28 cellular contexts compared by ENCODE assay signal in the genomic region with DNA sequence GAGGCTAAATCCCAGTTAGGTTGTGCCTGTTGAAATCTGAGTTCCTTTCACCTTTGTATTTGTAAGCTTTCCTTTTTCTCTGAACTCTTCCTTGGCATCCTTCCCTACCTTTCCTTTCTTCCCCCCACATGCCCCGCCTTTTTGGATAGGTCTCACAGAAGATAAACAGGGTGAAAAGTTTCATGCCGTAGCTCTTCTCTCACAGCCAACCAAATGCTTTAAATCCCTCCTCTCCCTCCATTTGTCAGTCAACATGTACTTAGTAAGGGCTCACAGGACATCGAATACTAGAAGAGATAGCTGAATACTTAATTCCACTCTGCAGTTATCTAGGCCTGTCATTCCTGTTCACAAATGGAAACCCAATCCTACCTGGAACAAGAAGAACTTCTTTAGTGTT.
DNase-seq lines count a peak whose midpoint lies in the region; ATAC-seq, FAIRE-seq and TF ChIP-seq lines count a peak whose summit lies in the region.
"Had no signal": no experiment of that assay in that cellular context is flagged by ENCODE, and none has a peak within 500 bp of the region (broad histone marks: within the 10 kb centered on the region; RNA-seq: fewer than 3 reads in every experiment).

No MANE protein-coding gene starts in this region.

- H3K36me3 ChIP-seq in heart right ventricle (peaks cover 0 to 83% (median 30%) of the 10 kb centered on the region in 9 donors), pancreas (no peaks in the 10 kb centered on the region)

- H3K27me3 ChIP-seq in heart right ventricle (no peaks in the 10 kb centered on the region), pancreas (no peaks in the 10 kb centered on the region)

- H3K27ac ChIP-seq in A549 (peak overlapping the region; percentile 84 to 88), VCaP (peak overlapping the region; percentile 93), heart right ventricle (peak overlapping the region in 1 of 10 donors; percentile 15), pancreas (no peak overlapping the region)

- DNase-seq in A549 (ENCODE audit: low read depth in 1 of 2, low spot score in 1 of 2) (peak; percentile 22 to 94), heart right ventricle (no peak), mesothelial cell of epicardium (ENCODE audit: low spot score in 2 of 2, unreplicated experiment in 2 of 2) (no peak), pancreas (no peak), T-helper 17 cell (no peak)
- no peak for DNase-seq in activated T-helper 2 cell treated with anti-CD3 and anti-CD28 coated beads, Interferon-gamma antibody, Interleukin-2, Interleukin-4, amounts not matched to agents 10 μg/mL and 5 μg/mL and 100 μg/mL, durations not matched to agents 14 hours and 24 hours and 36 hours (ENCODE audit: low spot score)
- DNase-seq: activated CD4-positive, alpha-beta T cell treated with anti-CD3 and anti-CD28 coated beads for 1 hour; activated effector memory CD4-positive, alpha-beta T cell treated with Interleukin-2 at 50 U/mL for 16 hours; activated naive CD8-positive, alpha-beta T cell treated with anti-CD3 and anti-CD28 coated beads, Interleukin-2, amount 10 ng/mL, durations not matched to agents 7 days and 5 days; activated T-cell treated with anti-CD3 and anti-CD28 coated beads for 4 hours; DMS53; glutamatergic neuron; H7; KBM-7; kidney glomerular epithelial cell; MM.1S; NCI-H2081; NCI-H82; nucleus accumbens; RPMI8226; stimulated activated CD4-positive, alpha-beta T cell treated with anti-CD3 and anti-CD28 coated beads, Interleukin-2, amount 100 ng/mL, for 48 hours; substantia nigra had no signal

- H3K4me1 ChIP-seq in A549 (peaks cover 61% of the 10 kb centered on the region), heart right ventricle (peaks cover 0 to 47% (median 29%) of the 10 kb centered on the region in 9 donors), pancreas (peaks cover 0 to 16% (median 5%) of the 10 kb centered on the region in 3 donors)

- ATAC-seq in A549: peak; percentile 69 to 82; a peak in 5 of 6 replicates
- peak in 6 of 8 donors; percentile 62 to 80 (median 64) for ATAC-seq in heart right ventricle
- ATAC-seq in pancreas: no peak
- no peak for ATAC-seq in T-helper 17 cell
- no peak for ATAC-seq in GM18520 (IDR thresholded peaks at IDR 0.05; ENCODE audit: unreplicated experiment)

- H3K27me3 Mint-ChIP-seq in mesothelial cell of epicardium (ENCODE audit: low read depth) (no peaks in the 10 kb centered on the region), T-helper 17 cell (no peaks in the 10 kb centered on the region)
- H3K27me3 Mint-ChIP-seq in activated T-helper 2 cell treated with anti-CD3 and anti-CD28 coated beads, Interferon-gamma antibody, Interleukin-2, Interleukin-4, amounts not matched to agents 10 μg/mL and 5 μg/mL and 100 μg/mL, durations not matched to agents 14 hours and 24 hours and 36 hours (ENCODE audit: low read depth): no peaks in the 10 kb centered on the region
- H3K27me3 Mint-ChIP-seq: activated naive CD8-positive, alpha-beta T cell treated with anti-CD3 and anti-CD28 coated beads, Interleukin-2, amount 10 ng/mL, durations not matched to agents 7 days and 5 days; memory B cell; type B pancreatic cell had no signal

- intact Hi-C loops in heart right ventricle (cut with DNase I) (no loop called here), pancreas (cut with DNase I) (no loop called here)
- intact Hi-C loops in activated T-helper 2 cell treated with anti-CD3 and anti-CD28 coated beads, Interferon-gamma antibody, Interleukin-2, Interleukin-4, amounts not matched to agents 10 μg/mL and 5 μg/mL and 100 μg/mL, durations not matched to agents 14 hours and 24 hours and 36 hours (cut with micrococcal nuclease): no loop called here

- H3K4me3 ChIP-seq in A549: peak overlapping the region; percentile 23; the same call in 2 of the 3 replicates
- no peak overlapping the region for H3K4me3 ChIP-seq in heart right ventricle
- no peak overlapping the region for H3K4me3 ChIP-seq in pancreas

- TF ChIP-seq RAD21 in A549 (conservative IDR thresholded peaks at IDR 0.05 in 1 of 2, IDR thresholded peaks at IDR 0.05 in 1 of 2): peak in 1 of 2 experiments; percentile 10; a peak in 1 of 5 replicates

- no peak for TF ChIP-seq EP300 in A549 (IDR thresholded peaks at IDR 0.05)

- POLR2A ChIA-PET in A549 (lab: Yijun Ruan, JAX): no interaction called here

- no peak for TF ChIP-seq POLR2A in A549 (IDR thresholded peaks at IDR 0.05; ENCODE audit: low read length)

- CTCF ChIA-PET in A549 (lab: Yijun Ruan, JAX): interaction anchor here (1.5 to 2.2 kb wide), 2 partner anchors 14 to 81 kb away, joined by 3 to 6 read pairs; no protein-coding TSS in a partner anchor

- H3K4me2 ChIP-seq in A549: peak overlapping the region; percentile 94

- H3K27ac Mint-ChIP-seq in mesothelial cell of epicardium (peak overlapping the region; percentile 59), T-helper 17 cell (no peak overlapping the region)
- no peak overlapping the region for H3K27ac Mint-ChIP-seq in activated T-helper 2 cell treated with anti-CD3 and anti-CD28 coated beads, Interferon-gamma antibody, Interleukin-2, Interleukin-4, amounts not matched to agents 10 μg/mL and 5 μg/mL and 100 μg/mL, durations not matched to agents 14 hours and 24 hours and 36 hours
- H3K27ac Mint-ChIP-seq: activated naive CD8-positive, alpha-beta T cell treated with anti-CD3 and anti-CD28 coated beads, Interleukin-2, amount 10 ng/mL, durations not matched to agents 7 days and 5 days; memory B cell had no signal

- H3K4me3 Mint-ChIP-seq in mesothelial cell of epicardium (no peak overlapping the region), T-helper 17 cell (no peak overlapping the region)
- no peak overlapping the region for H3K4me3 Mint-ChIP-seq in activated T-helper 2 cell treated with anti-CD3 and anti-CD28 coated beads, Interferon-gamma antibody, Interleukin-2, Interleukin-4, amounts not matched to agents 10 μg/mL and 5 μg/mL and 100 μg/mL, durations not matched to agents 14 hours and 24 hours and 36 hours (ENCODE audit: low read depth)
- H3K4me3 Mint-ChIP-seq: activated naive CD8-positive, alpha-beta T cell treated with anti-CD3 and anti-CD28 coated beads, Interleukin-2, amount 10 ng/mL, durations not matched to agents 7 days and 5 days; memory B cell; type B pancreatic cell had no signal

- H3K36me3 Mint-ChIP-seq in mesothelial cell of epicardium (peaks cover 16% of the 10 kb centered on the region), T-helper 17 cell (ENCODE audit: low read depth) (peaks cover 4% of the 10 kb centered on the region)
- H3K36me3 Mint-ChIP-seq in activated T-helper 2 cell treated with anti-CD3 and anti-CD28 coated beads, Interferon-gamma antibody, Interleukin-2, Interleukin-4, amounts not matched to agents 10 μg/mL and 5 μg/mL and 100 μg/mL, durations not matched to agents 14 hours and 24 hours and 36 hours (ENCODE audit: low read depth): no peaks in the 10 kb centered on the region
- H3K36me3 Mint-ChIP-seq: activated naive CD8-positive, alpha-beta T cell treated with anti-CD3 and anti-CD28 coated beads, Interleukin-2, amount 10 ng/mL, durations not matched to agents 7 days and 5 days had no signal

- H3K4me1 Mint-ChIP-seq in mesothelial cell of epicardium (peaks cover 61% of the 10 kb centered on the region), T-helper 17 cell (peaks cover 3% of the 10 kb centered on the region)
- H3K4me1 Mint-ChIP-seq in activated T-helper 2 cell treated with anti-CD3 and anti-CD28 coated beads, Interferon-gamma antibody, Interleukin-2, Interleukin-4, amounts not matched to agents 10 μg/mL and 5 μg/mL and 100 μg/mL, durations not matched to agents 14 hours and 24 hours and 36 hours (ENCODE audit: low read depth): peaks cover 7% of the 10 kb centered on the region
- H3K4me1 Mint-ChIP-seq: activated naive CD8-positive, alpha-beta T cell treated with anti-CD3 and anti-CD28 coated beads, Interleukin-2, amount 10 ng/mL, durations not matched to agents 7 days and 5 days; memory B cell had no signal

- TF ChIP-seq CTCF in A549 (IDR thresholded peaks at IDR 0.05) (no peak), VCaP (conservative IDR thresholded peaks at IDR 0.05) (no peak), heart right ventricle (IDR thresholded peaks at IDR 0.05) (no peak), mesothelial cell of epicardium (IDR thresholded peaks at IDR 0.05; ENCODE audit: unreplicated experiment) (no peak), pancreas (IDR thresholded peaks at IDR 0.05) (no peak)

- H3K9me3 Mint-ChIP-seq in mesothelial cell of epicardium: peaks cover 6% of the 10 kb centered on the region
- no peaks in the 10 kb centered on the region for H3K9me3 Mint-ChIP-seq in activated T-helper 2 cell treated with anti-CD3 and anti-CD28 coated beads, Interferon-gamma antibody, Interleukin-2, Interleukin-4, amounts not matched to agents 10 μg/mL and 5 μg/mL and 100 μg/mL, durations not matched to agents 14 hours and 24 hours and 36 hours
- H3K9me3 Mint-ChIP-seq: activated naive CD8-positive, alpha-beta T cell treated with anti-CD3 and anti-CD28 coated beads, Interleukin-2, amount 10 ng/mL, durations not matched to agents 7 days and 5 days; memory B cell; type B pancreatic cell had no signal

- WGBS in A549 (ENCODE audit: missing lambda C conversion rate): 4% methylated on average over 3 of the region's 3 CpGs
- WGBS in heart right ventricle, 2 donors: 41 to 62% methylated on average over 3 of the region's 3 CpGs
- 42 to 52% methylated on average over 3 of the region's 3 CpGs for WGBS in pancreas, 2 donors

- FAIRE-seq in A549 (lab: Jason Lieb, UNC): no peak
- no peak for FAIRE-seq in pancreas (lab: Jason Lieb, UNC)
- FAIRE-seq: G401.6, GM19239 had no signal

- H3K9me3 ChIP-seq in A549 (no peaks in the 10 kb centered on the region), heart right ventricle (no peaks in the 10 kb centered on the region), pancreas (no peaks in the 10 kb centered on the region), T-helper 17 cell (ENCODE audit: control insufficient read depth, low read length, poor library complexity, severe bottlenecking) (no peaks in the 10 kb centered on the region)

TF ChIP-seq in A549, 52 proteins besides CTCF, POLR2A, EP300 and RAD21 (continues in another document):
- TF ChIP-seq FOSB (CRISPR knock-in tag; IDR thresholded peaks at IDR 0.05) (no peak), GATA3 (IDR thresholded peaks at IDR 0.05; ENCODE audit: borderline replicate concordance) (peak; percentile 24; the same call in 1 of the 2 replicates), ZNF302 (CRISPR knock-in tag; IDR thresholded peaks at IDR 0.05) (0 out of 2 replicates have a peak, but pooled peaks have one; percentile 25), JUN (IDR thresholded peaks at IDR 0.05) (0 out of 5 replicates have a peak, but pooled peaks have one; percentile 19 to 29), JUNB (IDR thresholded peaks at IDR 0.05) (no peak)
- TF ChIP-seq, protein P1, sequence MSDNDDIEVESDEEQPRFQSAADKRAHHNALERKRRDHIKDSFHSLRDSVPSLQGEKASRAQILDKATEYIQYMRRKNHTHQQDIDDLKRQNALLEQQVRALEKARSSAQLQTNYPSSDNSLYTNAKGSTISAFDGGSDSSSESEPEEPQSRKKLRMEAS (IDR thresholded peaks at IDR 0.05): peak; percentile 74

Comparison
In these comparisons a context has a peak if more than half of its experiments do, and no peak if none do; other contexts are left out.
1. ATAC-seq: peak in A549 (2 of 2) and heart right ventricle (6 of 8); none in pancreas (0 of 4), T-helper 17 cell (single experiment) and GM18520 (single experiment).
2. DNase-seq: peak in A549 (2 of 2); none in heart right ventricle (0 of 2), mesothelial cell of epicardium (0 of 2), pancreas (0 of 6), activated T-helper 2 cell treated with anti-CD3 and anti-CD28 coated beads, Interferon-gamma antibody, Interleukin-2, Interleukin-4, amounts not matched to agents 10 μg/mL and 5 μg/mL and 100 μg/mL, durations not matched to agents 14 hours and 24 hours and 36 hours (single experiment) and T-helper 17 cell (0 of 3).
3. H3K27ac ChIP-seq: peak in A549 (2 of 2) and VCaP (single experiment); none in pancreas (0 of 4).